Comparison of ENCODE assay signal across 17 cellular contexts in the genomic region with DNA sequence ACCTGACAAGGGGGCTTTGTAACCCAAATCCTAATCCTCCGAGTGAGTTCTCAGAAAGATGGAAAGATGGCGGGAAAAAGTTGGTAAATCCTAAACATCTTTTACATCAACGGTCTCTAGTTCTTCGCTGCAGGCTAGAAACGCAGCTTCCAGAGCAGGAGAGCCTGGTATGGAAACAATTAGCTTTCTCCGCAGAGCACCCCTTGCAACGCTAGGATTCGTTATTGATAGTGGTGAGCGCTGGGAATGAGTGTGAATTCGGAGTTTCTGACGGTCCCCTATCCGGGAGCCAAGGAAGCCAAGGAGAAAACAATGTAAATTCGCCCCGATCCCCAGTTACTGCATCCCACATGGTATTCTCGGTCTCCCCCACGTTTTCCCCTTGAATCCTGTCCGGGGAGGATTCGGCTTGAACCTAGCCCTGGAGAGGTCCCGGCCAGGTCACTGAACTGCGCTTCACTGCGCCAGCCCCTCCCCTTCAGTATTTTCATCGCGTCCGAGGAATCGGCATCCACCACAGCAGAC. TPM values are rescaled to one million over a fixed set of nuclear protein-coding genes. Genes with fewer than 3 reads are reported as not detected.
DNase-seq lines count a peak whose midpoint lies in the region; TF ChIP-seq lines count a peak whose summit lies in the region.
"Had no signal": no experiment of that assay in that cellular context is flagged by ENCODE, and none has a peak within 500 bp of the region (broad histone marks: within the 10 kb centered on the region; RNA-seq: fewer than 3 reads in every experiment).

No MANE protein-coding gene starts in this region.

- CTCF ChIA-PET in GM10248 (lab: Yijun Ruan, JAX), result interaction anchor here (0.9 to 8.8 kb wide), 13 partner anchors 10 to 420 kb away, joined by 3 to 156 read pairs (median 4); a partner anchor contains a TSS

- H3K27ac ChIP-seq in neutrophil, result no peak overlapping the region
- no peak overlapping the region for H3K27ac ChIP-seq in GM23248
- H3K27ac ChIP-seq in thyroid gland, result no peak overlapping the region
- H3K27ac ChIP-seq: cardiac muscle cell, sigmoid colon, upper lobe of right lung had no signal

- TF ChIP-seq POLR2A in thyroid gland (IDR thresholded peaks at IDR 0.05), result no peak

- POLR2A ChIA-PET in GM10248 (lab: Yijun Ruan, JAX), result no interaction called here

- peaks cover 85% of the 10 kb centered on the region for H3K27me3 Mint-ChIP-seq in T-helper 1 cell treated with Interleukin-12 subunit alpha and Interleukin-12 subunit beta and Interleukin-4 antibody, amounts not matched to agents 30 μg/mL and 1 μg/mL, for 36 hours (ENCODE audit: low read depth)
- peaks cover 37% of the 10 kb centered on the region for H3K27me3 Mint-ChIP-seq in endothelial cell (ENCODE audit: unreplicated experiment)

- H3K27ac Mint-ChIP-seq in T-helper 1 cell treated with Interleukin-12 subunit alpha and Interleukin-12 subunit beta and Interleukin-4 antibody, amounts not matched to agents 30 μg/mL and 1 μg/mL, for 36 hours, result no peak overlapping the region
- no peak overlapping the region for H3K27ac Mint-ChIP-seq in endothelial cell (ENCODE audit: unreplicated experiment)

- intact Hi-C loops in thyroid gland (cut with DNase I), result loop anchor here (10.0 kb wide), 2 partner anchors 196 to 306 kb away; no protein-coding TSS in a partner anchor

- WGBS in GM23248 (ENCODE audit: low coverage in 1 of 2, low lambda C conversion rate in 2 of 2, missing lambda C conversion rate in 2 of 2), 2 experiments, result 5 to 7% methylated on average over 25 of the region's 25 CpGs
- 5 to 8% methylated on average over 25 of the region's 25 CpGs for WGBS in thyroid gland, 2 donors

- no peak overlapping the region for H2AFZ ChIP-seq in GM23248

- peaks cover 6% of the 10 kb centered on the region for H3K9me3 Mint-ChIP-seq in T-helper 1 cell treated with Interleukin-12 subunit alpha and Interleukin-12 subunit beta and Interleukin-4 antibody, amounts not matched to agents 30 μg/mL and 1 μg/mL, for 36 hours
- no peaks in the 10 kb centered on the region for H3K9me3 Mint-ChIP-seq in endothelial cell (ENCODE audit: unreplicated experiment)

- H3K4me3 Mint-ChIP-seq in T-helper 1 cell treated with Interleukin-12 subunit alpha and Interleukin-12 subunit beta and Interleukin-4 antibody, amounts not matched to agents 30 μg/mL and 1 μg/mL, for 36 hours, result peak overlapping the region; percentile 79
- peak overlapping the region; percentile 72 for H3K4me3 Mint-ChIP-seq in endothelial cell (ENCODE audit: unreplicated experiment)

- H3K9me3 ChIP-seq in NT2/D1 (ENCODE audit: insufficient read depth, low read length) (no peaks in the 10 kb centered on the region), neutrophil (no peaks in the 10 kb centered on the region), GM23248 (ENCODE audit: low read depth) (no peaks in the 10 kb centered on the region), thyroid gland (no peaks in the 10 kb centered on the region)
- H3K9me3 ChIP-seq: mucosa of descending colon, upper lobe of right lung had no signal

- no peaks in the 10 kb centered on the region for H3K9me2 ChIP-seq in GM23248 (ENCODE audit: insufficient read depth)

- no peaks in the 10 kb centered on the region for H3K79me2 ChIP-seq in GM23248 (ENCODE audit: insufficient read depth)

- H3K27me3 ChIP-seq in NT2/D1 (ENCODE audit: insufficient read depth, insufficient read length) (peaks cover 97% of the 10 kb centered on the region), neutrophil (peaks cover 100% of the 10 kb centered on the region), GM23248 (replicated peaks; ENCODE audit: insufficient read depth) (peaks cover 93% of the 10 kb centered on the region), thyroid gland (peaks cover 87% of the 10 kb centered on the region)

- H3K4me1 ChIP-seq in NT2/D1 (ENCODE audit: insufficient read depth, insufficient read length) (peaks cover 5% of the 10 kb centered on the region), neutrophil (ENCODE audit: control insufficient read depth in 1 of 2, insufficient read depth in 1 of 2, low read depth in 1 of 2, low read length in 1 of 2) (peaks cover 45 to 66% of the 10 kb centered on the region in 2 experiments), GM23248 (ENCODE audit: insufficient read depth) (peaks cover 4% of the 10 kb centered on the region; the same call in 1 of the 2 replicates), thyroid gland (peaks cover 9 to 39% of the 10 kb centered on the region in 2 donors)

- peaks cover 51% of the 10 kb centered on the region for H3K4me1 Mint-ChIP-seq in T-helper 1 cell treated with Interleukin-12 subunit alpha and Interleukin-12 subunit beta and Interleukin-4 antibody, amounts not matched to agents 30 μg/mL and 1 μg/mL, for 36 hours (ENCODE audit: low read depth)
- H3K4me1 Mint-ChIP-seq in endothelial cell (ENCODE audit: unreplicated experiment), result peaks cover 27% of the 10 kb centered on the region

- H3K4me2 ChIP-seq in GM23248 (ENCODE audit: unreplicated experiment), result no peak overlapping the region

- no peaks in the 10 kb centered on the region for H4K20me1 ChIP-seq in GM23248 (ENCODE audit: insufficient read depth)

- no peak for TF ChIP-seq CTCF in endothelial cell (IDR thresholded peaks at IDR 0.05; ENCODE audit: unreplicated experiment)
- TF ChIP-seq CTCF in neutrophil (IDR thresholded peaks at IDR 0.05), result no peak
- no peak for TF ChIP-seq CTCF in GM10248 (IDR thresholded peaks at IDR 0.05; ENCODE audit: control extremely low read depth, extremely low read depth, low read depth, missing control alignments)
- no peak for TF ChIP-seq CTCF in thyroid gland (IDR thresholded peaks at IDR 0.05)

- H3K9ac ChIP-seq in NT2/D1 (ENCODE audit: insufficient read length, low read depth) (no peak overlapping the region), GM23248 (no peak overlapping the region)

- peaks cover 7% of the 10 kb centered on the region; the same call in 1 of the 2 replicates for H3F3A ChIP-seq in GM23248 (ENCODE audit: insufficient read depth)

- in situ Hi-C loops in GM23248 (cut with MboI), result no loop called here

- H3K4me3 ChIP-seq in NT2/D1 (ENCODE audit: insufficient read length, low read depth), result peak overlapping the region; percentile 11
- H3K4me3 ChIP-seq in neutrophil (ENCODE audit: low read depth in 1 of 2, low read length in 1 of 2), result peak overlapping the region; percentile 19 to 35
- H3K4me3 ChIP-seq in GM23248, result no peak overlapping the region
- H3K4me3 ChIP-seq in thyroid gland (replicated peaks in 1 of 3), result no peak overlapping the region
- H3K4me3 ChIP-seq: cardiac muscle cell, mucosa of descending colon, sigmoid colon, upper lobe of right lung had no signal

- H3K36me3 Mint-ChIP-seq in T-helper 1 cell treated with Interleukin-12 subunit alpha and Interleukin-12 subunit beta and Interleukin-4 antibody, amounts not matched to agents 30 μg/mL and 1 μg/mL, for 36 hours (ENCODE audit: low read depth), result peaks cover 9% of the 10 kb centered on the region
- H3K36me3 Mint-ChIP-seq in endothelial cell (ENCODE audit: low read depth, unreplicated experiment), result peaks cover 3% of the 10 kb centered on the region

- H3K36me3 ChIP-seq in NT2/D1 (ENCODE audit: insufficient read depth, insufficient read length, low read length), result no peaks in the 10 kb centered on the region
- H3K36me3 ChIP-seq in neutrophil, result no peaks in the 10 kb centered on the region
- H3K36me3 ChIP-seq in GM23248 (ENCODE audit: low read depth), result no peaks in the 10 kb centered on the region
- H3K36me3 ChIP-seq in thyroid gland, result no peaks in the 10 kb centered on the region
- H3K36me3 ChIP-seq: cardiac muscle cell, sigmoid colon, upper lobe of right lung had no signal

- no peak for DNase-seq in T-helper 1 cell
- DNase-seq in NT2/D1 (ENCODE audit: low read depth, low spot score), result no peak
- no peak for DNase-seq in endothelial cell (ENCODE audit: low spot score)
- DNase-seq in GM23248, result no peak
- no peak for DNase-seq in GM10248 (ENCODE audit: extremely low spot score)
- no peak for DNase-seq in thyroid gland
- DNase-seq: mucosa of descending colon, PC-3, sigmoid colon, T1000, upper lobe of right lung had no signal

RNA-seq across cellular contexts. Expression of a gene that starts 4.7 kb away (rescaled TPM):
- total RNA-seq in endothelial cell (ENCODE audit: unreplicated experiment) (not detected), thyroid gland (not detected)
- total RNA-seq in GM23248 (2014; rRNA removed; shearing (Covaris generic)), result not detected in 2 replicates
- not detected in 2 replicates for polyA plus RNA-seq in GM23248 (2016; fragmentation: Nextera tagmentation; extraction: Ambion mirVana)
- total RNA-seq: A673, endothelial cell of umbilical vein, LHCN-M2, mucosa of descending colon, PC-3, sigmoid colon, upper lobe of right lung had no signal
- polyA plus RNA-seq: cardiac muscle cell, endothelial cell of umbilical vein, sigmoid colon had no signal

Comparison
In these comparisons a context has a peak if more than half of its experiments do, and no peak if none do; other contexts are left out.
1. H3K4me3 ChIP-seq: peak in NT2/D1 (single experiment) and neutrophil (2 of 2); none in GM23248 (single experiment) and thyroid gland (0 of 3).